ENCODE assay signal across 8 cellular contexts in the genomic region with DNA sequence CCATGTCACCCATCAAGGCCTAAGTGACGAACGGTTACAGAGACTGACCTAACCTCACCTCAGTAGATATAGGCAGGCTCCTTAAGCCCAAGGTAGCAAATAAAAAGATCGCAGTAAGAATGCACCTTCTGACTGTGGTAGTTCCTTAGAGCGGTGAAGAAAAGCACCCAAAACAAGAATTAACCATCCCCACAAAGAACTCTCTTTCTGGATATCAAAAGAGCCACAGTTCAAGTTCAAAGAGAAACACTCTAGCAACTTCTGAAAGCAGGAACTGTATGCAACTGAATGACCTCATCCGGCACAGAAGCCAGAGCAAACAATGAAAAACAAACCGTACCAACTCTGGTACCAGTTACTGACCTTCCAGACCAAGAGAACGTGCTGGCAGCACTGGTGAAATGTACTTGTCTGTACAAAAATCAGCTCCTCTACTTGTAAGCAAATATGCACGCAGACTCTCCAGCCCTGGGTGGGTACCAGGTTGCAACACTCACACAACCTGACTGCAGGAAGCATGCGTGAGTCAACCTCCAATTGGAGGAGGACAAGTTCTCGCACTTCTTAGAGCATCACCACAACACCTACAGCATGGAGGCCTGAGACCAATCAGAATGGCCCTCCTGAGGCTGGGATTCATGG.
DNase-seq lines count a peak whose midpoint lies in the region; ATAC-seq and TF ChIP-seq lines count a peak whose summit lies in the region.

No MANE protein-coding gene starts in this region.

- H3K9me3 ChIP-seq in BLaER1 = peaks cover 27% of the 10 kb centered on the region
- H3K9me3 ChIP-seq in OCI-LY1 (ENCODE audit: low read length) = no peaks in the 10 kb centered on the region

- ATAC-seq in GM21447 (IDR thresholded peaks at IDR 0.05; ENCODE audit: unreplicated experiment) (peak; percentile 77), memory B cell (ENCODE audit: low read depth) (peak; percentile 82), GM21528 (IDR thresholded peaks at IDR 0.05; ENCODE audit: low FRiP score, unreplicated experiment) (no peak)

- H3K4me1 ChIP-seq in BLaER1 = peaks cover 61% of the 10 kb centered on the region
- H3K4me1 ChIP-seq in OCI-LY1 (ENCODE audit: insufficient read depth, low read length, severe bottlenecking) = peaks cover 81% of the 10 kb centered on the region

- no peak overlapping the region for H3K9ac ChIP-seq in BLaER1
- no peak overlapping the region; the same call in 1 of the 2 replicates for H3K9ac ChIP-seq in OCI-LY1 (ENCODE audit: low read length)

- H3K36me3 Mint-ChIP-seq in memory B cell (peaks cover 25% of the 10 kb centered on the region), type B pancreatic cell (peaks cover 30% of the 10 kb centered on the region)

- H3K4me3 ChIP-seq in BLaER1 (no peak overlapping the region), OCI-LY1 (ENCODE audit: low read depth, low read length, poor library complexity, severe bottlenecking) (peak overlapping the region; percentile 18), astrocyte of the spinal cord (ENCODE audit: low read depth, low read length) (no peak overlapping the region)

- H3K4me2 ChIP-seq in BLaER1 (peak overlapping the region; percentile 73), OCI-LY1 (ENCODE audit: low read length) (peak overlapping the region; percentile 55)

- peaks cover 1% of the 10 kb centered on the region for H3K9me3 Mint-ChIP-seq in memory B cell
- no peaks in the 10 kb centered on the region for H3K9me3 Mint-ChIP-seq in type B pancreatic cell

- H3K4me1 Mint-ChIP-seq in memory B cell = peaks cover 60% of the 10 kb centered on the region
- peaks cover 24% of the 10 kb centered on the region for H3K4me1 Mint-ChIP-seq in type B pancreatic cell (ENCODE audit: unreplicated experiment)

- H4K20me1 ChIP-seq in BLaER1 (peaks cover 100% of the 10 kb centered on the region), OCI-LY1 (ENCODE audit: insufficient read depth, low read length) (peaks cover 2% of the 10 kb centered on the region; the same call in 1 of the 2 replicates)

- peaks cover 97% of the 10 kb centered on the region for H3K79me2 ChIP-seq in OCI-LY1 (ENCODE audit: insufficient read depth, low read length)

- no peaks in the 10 kb centered on the region for H3F3A ChIP-seq in OCI-LY1 (ENCODE audit: insufficient read depth, low read length)

- H3K36me3 ChIP-seq in BLaER1 = peaks cover 79% of the 10 kb centered on the region
- H3K36me3 ChIP-seq in OCI-LY1 (ENCODE audit: insufficient read depth, low read length) = peaks cover 64% of the 10 kb centered on the region

- H3K27me3 ChIP-seq in BLaER1 (no peaks in the 10 kb centered on the region), OCI-LY1 (ENCODE audit: insufficient read depth, low read length) (no peaks in the 10 kb centered on the region)

- DNase-seq in astrocyte of the spinal cord (ENCODE audit: low read depth, low spot score) (peak; percentile 55), memory B cell (ENCODE audit: low spot score in 2 of 2) (peak in 1 of 2 donors; percentile 26), type B pancreatic cell (ENCODE audit: extremely low spot score, unreplicated experiment) (no peak), SKM-1 (lab: John Stamatoyannopoulos, UW; ENCODE audit: unreplicated experiment) (no peak)

- peak overlapping the region; percentile 31; the same call in 1 of the 2 replicates for H3K27ac ChIP-seq in BLaER1
- H3K27ac ChIP-seq in OCI-LY1 (ENCODE audit: low read depth, low read length, poor library complexity, severe bottlenecking) = peak overlapping the region; percentile 80

- H3K27me3 Mint-ChIP-seq in memory B cell (no peaks in the 10 kb centered on the region), type B pancreatic cell (no peaks in the 10 kb centered on the region)

- TF ChIP-seq CTCF in OCI-LY1 (IDR thresholded peaks at IDR 0.05; ENCODE audit: low read length) (no peak), astrocyte of the spinal cord (IDR thresholded peaks at IDR 0.05; ENCODE audit: low read depth, low read length) (no peak), type B pancreatic cell (conservative IDR thresholded peaks at IDR 0.05) (no peak)

- in situ Hi-C loops in astrocyte of the spinal cord (cut with HindIII; ENCODE audit: low sequenced_read_pairs) = no loop called here

- H3K27ac Mint-ChIP-seq in memory B cell (peak overlapping the region; percentile 96), type B pancreatic cell (peak overlapping the region; percentile 54)

- H3K4me3 Mint-ChIP-seq in memory B cell (peak overlapping the region; percentile 32), type B pancreatic cell (peak overlapping the region; percentile 34)

- no peak overlapping the region for H2AFZ ChIP-seq in OCI-LY1 (ENCODE audit: low read length)

- H3K9me2 ChIP-seq in OCI-LY1 (ENCODE audit: low read depth, low read length) = no peaks in the 10 kb centered on the region
